Comparison of ENCODE assay signal across 1 cellular context in genomic region chr17:43584666-43585102, GRCh38.
A peak's percentile ranks its signal among the peaks of the same experiment; 100 is the strongest.
TF ChIP-seq lines count a peak whose summit lies in the region.

No MANE protein-coding gene starts in this region.

TF ChIP-seq in HepG2, 621 proteins besides CTCF, POLR2A, EP300 and RAD21 (continued from another document and continues in another):
- TF ChIP-seq, protein P1, sequence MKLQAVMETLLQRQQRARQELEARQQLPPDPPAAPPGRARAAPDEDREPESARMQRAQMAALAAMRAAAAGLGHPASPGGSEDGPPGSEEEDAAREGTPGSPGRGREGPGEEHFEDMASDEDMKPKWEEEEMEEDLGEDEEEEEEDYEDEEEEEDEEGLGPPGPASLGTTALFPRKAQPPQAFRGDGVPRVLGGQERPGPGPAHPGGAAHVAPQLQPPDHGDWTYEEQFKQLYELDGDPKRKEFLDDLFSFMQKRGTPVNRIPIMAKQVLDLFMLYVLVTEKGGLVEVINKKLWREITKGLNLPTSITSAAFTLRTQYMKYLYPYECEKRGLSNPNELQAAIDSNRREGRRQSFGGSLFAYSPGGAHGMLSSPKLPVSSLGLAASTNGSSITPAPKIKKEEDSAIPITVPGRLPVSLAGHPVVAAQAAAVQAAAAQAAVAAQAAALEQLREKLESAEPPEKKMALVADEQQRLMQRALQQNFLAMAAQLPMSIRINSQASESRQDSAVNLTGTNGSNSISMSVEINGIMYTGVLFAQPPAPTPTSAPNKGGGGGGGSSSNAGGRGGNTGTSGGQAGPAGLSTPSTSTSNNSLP (IDR thresholded peaks at IDR 0.05; ENCODE audit: low read depth, low read length) = peak; percentile 92
- TF ChIP-seq GPN1 (CRISPR knock-in tag; IDR thresholded peaks at IDR 0.05; ENCODE audit: borderline replicate concordance) (no peak), ZNF564 (CRISPR knock-in tag; IDR thresholded peaks at IDR 0.05) (no peak), STAT5B (CRISPR knock-in tag; IDR thresholded peaks at IDR 0.05) (no peak), NFE2 (CRISPR knock-in tag; IDR thresholded peaks at IDR 0.05) (no peak), ZNF589 (CRISPR knock-in tag; conservative IDR thresholded peaks at IDR 0.05) (no peak), ZNF652 (CRISPR knock-in tag; IDR thresholded peaks at IDR 0.05; ENCODE audit: borderline replicate concordance, low read depth) (no peak), ARNTL (CRISPR knock-in tag; IDR thresholded peaks at IDR 0.05) (no peak), TCF7 (IDR thresholded peaks at IDR 0.05; ENCODE audit: low read depth) (peak; percentile 90), NAIF1 (CRISPR knock-in tag; IDR thresholded peaks at IDR 0.05; ENCODE audit: borderline replicate concordance) (no peak), ZNF512 (CRISPR knock-in tag; IDR thresholded peaks at IDR 0.05) (no peak), RFX5 (IDR thresholded peaks at IDR 0.05; ENCODE audit: low read depth, low read length) (no peak), ZNF552 (CRISPR knock-in tag; IDR thresholded peaks at IDR 0.05; ENCODE audit: borderline replicate concordance) (no peak), KMT2B (CRISPR knock-in tag; IDR thresholded peaks at IDR 0.05) (no peak; the same call in 1 of the 2 replicates), ZNF335 (CRISPR knock-in tag; IDR thresholded peaks at IDR 0.05) (no peak), ZNF484 (CRISPR knock-in tag; IDR thresholded peaks at IDR 0.05; ENCODE audit: borderline replicate concordance, low read depth) (no peak), SOX6 (IDR thresholded peaks at IDR 0.05) (no peak), SOX6 (CRISPR knock-in tag; IDR thresholded peaks at IDR 0.05) (peak; percentile 91), CBX2 (IDR thresholded peaks at IDR 0.05; ENCODE audit: low read depth, low read length) (no peak), CBX2 (CRISPR knock-in tag; IDR thresholded peaks at IDR 0.05; ENCODE audit: low read depth) (no peak), SMAD1 (CRISPR knock-in tag; IDR thresholded peaks at IDR 0.05; ENCODE audit: borderline replicate concordance, low read depth) (no peak), ZNF570 (CRISPR knock-in tag; IDR thresholded peaks at IDR 0.05; ENCODE audit: borderline replicate concordance) (no peak), SKIL (CRISPR knock-in tag; IDR thresholded peaks at IDR 0.05; ENCODE audit: borderline replicate concordance) (peak; percentile 87), GPBP1L1 (CRISPR knock-in tag; IDR thresholded peaks at IDR 0.05) (no peak), PHF8 (CRISPR knock-in tag; IDR thresholded peaks at IDR 0.05) (no peak; the same call in 1 of the 2 replicates), ZNF225 (CRISPR knock-in tag; IDR thresholded peaks at IDR 0.05) (no peak), ZNF737 (CRISPR knock-in tag; IDR thresholded peaks at IDR 0.05; ENCODE audit: borderline replicate concordance) (no peak), MAZ (IDR thresholded peaks at IDR 0.05; ENCODE audit: borderline replicate concordance, low read depth, low read length) (no peak), MAZ (CRISPR knock-in tag; IDR thresholded peaks at IDR 0.05; ENCODE audit: low read depth) (no peak), MAFK (conservative IDR thresholded peaks at IDR 0.05 in 1 of 2, IDR thresholded peaks at IDR 0.05 in 1 of 2; ENCODE audit: low read length in 2 of 2) (0 out of 4 replicates have a peak, but pooled peaks of 1 of the 2 experiments have one; percentile 20)
- TF ChIP-seq, protein P2, sequence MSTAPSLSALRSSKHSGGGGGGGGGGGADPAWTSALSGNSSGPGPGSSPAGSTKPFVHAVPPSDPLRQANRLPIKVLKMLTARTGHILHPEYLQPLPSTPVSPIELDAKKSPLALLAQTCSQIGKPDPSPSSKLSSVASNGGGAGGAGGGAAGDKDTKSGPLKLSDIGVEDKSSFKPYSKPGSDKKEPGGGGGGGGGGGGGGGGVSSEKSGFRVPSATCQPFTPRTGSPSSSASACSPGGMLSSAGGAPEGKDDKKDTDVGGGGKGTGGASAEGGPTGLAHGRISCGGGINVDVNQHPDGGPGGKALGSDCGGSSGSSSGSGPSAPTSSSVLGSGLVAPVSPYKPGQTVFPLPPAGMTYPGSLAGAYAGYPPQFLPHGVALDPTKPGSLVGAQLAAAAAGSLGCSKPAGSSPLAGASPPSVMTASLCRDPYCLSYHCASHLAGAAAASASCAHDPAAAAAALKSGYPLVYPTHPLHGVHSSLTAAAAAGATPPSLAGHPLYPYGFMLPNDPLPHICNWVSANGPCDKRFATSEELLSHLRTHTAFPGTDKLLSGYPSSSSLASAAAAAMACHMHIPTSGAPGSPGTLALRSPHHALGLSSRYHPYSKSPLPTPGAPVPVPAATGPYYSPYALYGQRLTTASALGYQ (CRISPR knock-in tag; IDR thresholded peaks at IDR 0.05) = 0 out of 2 replicates have a peak, but pooled peaks have one; percentile 64
- TF ChIP-seq, protein P3, sequence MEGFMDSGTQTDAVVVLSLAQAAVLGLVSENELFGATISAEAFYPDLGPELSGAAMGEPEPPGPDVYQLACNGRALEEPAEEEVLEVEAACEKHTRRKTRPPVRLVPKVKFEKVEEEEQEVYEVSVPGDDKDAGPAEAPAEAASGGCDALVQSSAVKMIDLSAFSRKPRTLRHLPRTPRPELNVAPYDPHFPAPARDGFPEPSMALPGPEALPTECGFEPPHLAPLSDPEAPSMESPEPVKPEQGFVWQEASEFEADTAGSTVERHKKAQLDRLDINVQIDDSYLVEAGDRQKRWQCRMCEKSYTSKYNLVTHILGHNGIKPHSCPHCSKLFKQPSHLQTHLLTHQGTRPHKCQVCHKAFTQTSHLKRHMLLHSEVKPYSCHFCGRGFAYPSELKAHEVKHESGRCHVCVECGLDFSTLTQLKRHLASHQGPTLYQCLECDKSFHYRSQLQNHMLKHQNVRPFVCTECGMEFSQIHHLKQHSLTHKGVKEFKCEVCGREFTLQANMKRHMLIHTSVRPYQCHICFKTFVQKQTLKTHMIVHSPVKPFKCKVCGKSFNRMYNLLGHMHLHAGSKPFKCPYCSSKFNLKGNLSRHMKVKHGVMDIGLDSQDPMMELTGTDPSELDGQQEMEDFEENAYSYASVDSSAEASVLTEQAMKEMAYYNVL (CRISPR knock-in tag; IDR thresholded peaks at IDR 0.05; ENCODE audit: borderline replicate concordance) = peak; percentile 95
- TF ChIP-seq, protein P4, sequence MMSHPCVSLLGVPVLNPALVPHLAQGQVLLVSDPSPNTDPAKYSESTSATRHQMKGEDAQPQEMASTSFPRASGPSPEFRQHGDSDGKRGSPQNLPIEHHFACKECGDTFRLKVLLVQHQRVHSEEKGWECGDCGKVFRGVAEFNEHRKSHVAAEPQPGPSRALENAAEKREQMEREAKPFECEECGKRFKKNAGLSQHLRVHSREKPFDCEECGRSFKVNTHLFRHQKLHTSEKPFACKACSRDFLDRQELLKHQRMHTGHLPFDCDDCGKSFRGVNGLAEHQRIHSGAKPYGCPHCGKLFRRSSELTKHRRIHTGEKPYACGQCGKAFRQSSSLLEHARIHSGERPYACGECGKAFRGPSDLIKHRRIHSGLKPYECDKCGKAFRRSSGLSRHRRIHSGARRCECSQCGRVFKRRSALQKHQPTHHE (CRISPR knock-in tag; IDR thresholded peaks at IDR 0.05; ENCODE audit: borderline replicate concordance) = no peak
- TF ChIP-seq, protein P5, sequence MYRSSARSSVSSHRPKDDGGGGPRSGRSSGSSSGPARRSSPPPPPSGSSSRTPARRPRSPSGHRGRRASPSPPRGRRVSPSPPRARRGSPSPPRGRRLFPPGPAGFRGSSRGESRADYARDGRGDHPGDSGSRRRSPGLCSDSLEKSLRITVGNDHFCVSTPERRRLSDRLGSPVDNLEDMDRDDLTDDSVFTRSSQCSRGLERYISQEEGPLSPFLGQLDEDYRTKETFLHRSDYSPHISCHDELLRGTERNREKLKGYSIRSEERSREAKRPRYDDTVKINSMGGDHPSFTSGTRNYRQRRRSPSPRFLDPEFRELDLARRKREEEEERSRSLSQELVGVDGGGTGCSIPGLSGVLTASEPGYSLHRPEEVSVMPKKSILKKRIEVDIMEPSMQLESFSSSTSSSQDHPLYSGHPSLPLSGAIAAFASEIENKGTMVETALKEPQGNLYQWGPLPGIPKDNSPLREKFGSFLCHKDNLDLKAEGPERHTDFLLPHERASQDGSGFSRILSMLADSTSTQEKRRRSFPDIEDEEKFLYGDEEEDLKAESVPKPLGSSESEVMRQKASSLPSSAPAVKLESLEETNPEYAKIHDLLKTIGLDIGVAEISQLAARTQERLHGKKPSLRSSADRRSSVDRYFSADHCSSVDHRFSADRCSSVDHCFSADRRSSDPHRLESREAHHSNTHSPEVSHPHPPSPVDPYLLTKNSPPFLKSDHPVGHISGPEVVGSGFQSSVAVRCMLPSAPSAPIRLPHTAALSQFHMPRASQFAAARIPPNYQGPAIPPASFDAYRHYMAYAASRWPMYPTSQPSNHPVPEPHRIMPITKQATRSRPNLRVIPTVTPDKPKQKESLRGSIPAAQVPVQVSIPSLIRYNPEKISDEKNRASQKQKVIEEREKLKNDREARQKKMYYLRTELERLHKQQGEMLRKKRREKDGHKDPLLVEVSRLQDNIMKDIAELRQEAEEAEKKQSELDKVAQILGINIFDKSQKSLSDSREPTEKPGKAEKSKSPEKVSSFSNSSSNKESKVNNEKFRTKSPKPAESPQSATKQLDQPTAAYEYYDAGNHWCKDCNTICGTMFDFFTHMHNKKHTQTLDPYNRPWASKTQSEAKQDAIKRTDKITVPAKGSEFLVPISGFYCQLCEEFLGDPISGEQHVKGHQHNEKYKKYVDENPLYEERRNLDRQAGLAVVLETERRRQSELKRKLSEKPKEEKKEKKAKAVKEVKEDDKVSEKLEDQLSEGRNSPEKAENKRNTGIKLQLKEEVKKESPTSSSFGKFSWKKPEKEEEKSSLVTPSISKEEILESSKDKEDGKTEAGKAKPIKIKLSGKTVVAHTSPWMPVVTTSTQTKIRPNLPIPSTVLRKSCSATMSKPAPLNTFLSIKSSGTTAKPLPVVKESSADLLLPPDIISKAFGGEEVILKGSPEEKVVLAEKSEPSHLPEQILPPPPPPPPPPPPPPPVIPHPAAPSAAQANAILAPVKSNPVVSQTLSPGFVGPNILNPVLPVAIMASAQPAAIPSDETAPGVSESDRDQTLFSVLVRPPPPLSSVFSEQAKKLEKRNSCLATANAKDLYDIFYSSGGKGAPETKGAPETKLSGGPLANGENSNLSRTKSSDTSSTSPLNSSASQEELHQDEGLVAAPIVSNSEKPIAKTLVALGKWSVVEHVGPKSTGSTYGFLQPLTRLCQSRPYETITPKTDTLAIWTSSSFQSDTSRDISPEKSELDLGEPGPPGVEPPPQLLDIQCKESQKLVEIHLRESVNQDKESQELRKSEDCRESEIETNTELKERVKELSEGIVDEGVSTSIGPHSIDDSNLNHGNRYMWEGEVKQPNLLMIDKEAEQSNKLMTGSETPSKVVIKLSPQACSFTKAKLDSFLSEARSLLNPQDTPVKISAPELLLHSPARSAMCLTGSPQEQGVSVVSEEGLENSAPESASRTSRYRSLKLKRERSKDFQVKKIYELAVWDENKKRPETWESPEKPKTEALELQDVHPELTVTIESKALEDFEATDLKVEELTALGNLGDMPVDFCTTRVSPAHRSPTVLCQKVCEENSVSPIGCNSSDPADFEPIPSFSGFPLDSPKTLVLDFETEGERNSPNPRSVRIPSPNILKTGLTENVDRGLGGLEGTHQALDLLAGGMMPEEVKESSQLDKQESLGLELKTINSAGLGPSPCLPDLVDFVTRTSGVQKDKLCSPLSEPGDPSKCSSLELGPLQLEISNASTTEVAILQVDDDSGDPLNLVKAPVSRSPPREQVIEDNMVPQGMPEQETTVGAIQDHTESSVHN (CRISPR knock-in tag; IDR thresholded peaks at IDR 0.05) = no peak
- TF ChIP-seq, protein P6, sequence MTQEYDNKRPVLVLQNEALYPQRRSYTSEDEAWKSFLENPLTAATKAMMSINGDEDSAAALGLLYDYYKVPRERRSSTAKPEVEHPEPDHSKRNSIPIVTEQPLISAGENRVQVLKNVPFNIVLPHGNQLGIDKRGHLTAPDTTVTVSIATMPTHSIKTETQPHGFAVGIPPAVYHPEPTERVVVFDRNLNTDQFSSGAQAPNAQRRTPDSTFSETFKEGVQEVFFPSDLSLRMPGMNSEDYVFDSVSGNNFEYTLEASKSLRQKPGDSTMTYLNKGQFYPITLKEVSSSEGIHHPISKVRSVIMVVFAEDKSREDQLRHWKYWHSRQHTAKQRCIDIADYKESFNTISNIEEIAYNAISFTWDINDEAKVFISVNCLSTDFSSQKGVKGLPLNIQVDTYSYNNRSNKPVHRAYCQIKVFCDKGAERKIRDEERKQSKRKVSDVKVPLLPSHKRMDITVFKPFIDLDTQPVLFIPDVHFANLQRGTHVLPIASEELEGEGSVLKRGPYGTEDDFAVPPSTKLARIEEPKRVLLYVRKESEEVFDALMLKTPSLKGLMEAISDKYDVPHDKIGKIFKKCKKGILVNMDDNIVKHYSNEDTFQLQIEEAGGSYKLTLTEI (CRISPR knock-in tag; conservative IDR thresholded peaks at IDR 0.05) = no peak
